7 cellular contexts compared by ENCODE assay signal in genomic region chr6:126927841-126928240, GRCh38.
"Had no signal": no experiment of that assay in that cellular context is flagged by ENCODE, and none has a peak within 500 bp of the region (broad histone marks: within the 10 kb centered on the region; RNA-seq: fewer than 3 reads in every experiment).

No MANE protein-coding gene starts in this region.

- H3K9me3 ChIP-seq: HAP-1 had no signal

- H3K36me3 ChIP-seq: HAP-1 had no signal

- H3K27ac ChIP-seq: GM23248 had no signal

- H3K9me3 Mint-ChIP-seq: HFFc6 had no signal

- H2AFZ ChIP-seq: GM23248 had no signal

- DNase-seq: GM23248, GOT3, H7, HFFc6, IMR-90 had no signal

- H3K4me1 ChIP-seq: HAP-1 had no signal

- ATAC-seq: HCT116 had no signal

- H3K4me3 Mint-ChIP-seq: HFFc6 had no signal

- H3K9ac ChIP-seq: GM23248 had no signal

- H3K4me3 ChIP-seq: GM23248, HAP-1 had no signal

- H3K27ac Mint-ChIP-seq: HFFc6 had no signal
